ENCODE assay signal across 7 cellular contexts in the genomic region with DNA sequence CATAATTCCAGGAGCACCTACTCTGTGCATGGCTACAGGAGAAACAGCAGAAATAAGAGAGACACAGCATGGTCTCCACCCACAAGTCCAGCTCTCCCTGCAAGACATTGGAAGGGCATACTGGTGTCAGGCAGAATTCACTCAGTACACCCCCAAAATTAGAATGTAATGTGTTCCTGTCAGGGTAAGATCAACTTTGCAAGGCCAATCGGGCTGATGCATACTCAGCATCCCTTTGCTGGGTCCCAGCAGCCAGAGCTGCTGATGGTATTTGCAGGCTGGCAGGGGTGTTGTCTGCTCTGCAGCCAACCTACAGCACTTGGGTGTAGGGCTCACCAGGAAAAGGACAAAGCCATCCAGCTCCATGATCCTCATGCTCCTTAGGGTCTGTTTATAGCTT.
"Had no signal": no experiment of that assay in that cellular context is flagged by ENCODE, and none has a peak within 500 bp of the region (broad histone marks: within the 10 kb centered on the region; RNA-seq: fewer than 3 reads in every experiment).

No MANE protein-coding gene starts in this region.

- FAIRE-seq: HepG2, HTR-8/SVneo, K562 had no signal

- H3K4me2 ChIP-seq: KMS-11 had no signal

- H3K27ac ChIP-seq: HL-60, KMS-11 had no signal

- H3K4me3 ChIP-seq: K562 had no signal

- ATAC-seq: HepG2, K562 had no signal

- DNase-seq: IMR-90, KG1 had no signal

- H3K9ac ChIP-seq: KMS-11 had no signal
